ENCODE assay signal across 8 cellular contexts in genomic region chr5:16552666-16553343, GRCh38.
DNase-seq lines count a peak whose midpoint lies in the region; ATAC-seq and TF ChIP-seq lines count a peak whose summit lies in the region.

No MANE protein-coding gene starts in this region.

- no peaks in the 10 kb centered on the region for H3K27me3 Mint-ChIP-seq in WTC11 (ENCODE audit: low read depth)

- H3K4me1 Mint-ChIP-seq in WTC11: peaks cover 6% of the 10 kb centered on the region

- no peak overlapping the region for H3K4me3 Mint-ChIP-seq in WTC11

- CTCF ChIA-PET in WTC11 (lab: Charles Lee): interaction anchor here (0.5 to 2.2 kb wide), 23 partner anchors 8 to 392 kb away, joined by 3 to 11 read pairs (median 4); partner anchors contain the start of gene RETREG1

- peaks cover 3% of the 10 kb centered on the region; the same call in 1 of the 2 replicates for H3K9me3 Mint-ChIP-seq in WTC11

- H3K27ac ChIP-seq in left lung: no peak overlapping the region

- TF ChIP-seq POLR2A in NB4 (IDR thresholded peaks at IDR 0.05; ENCODE audit: extremely low read depth, insufficient read length): no peak

- intact Hi-C loops in left lung (cut with DNase I): no loop called here

- no peaks in the 10 kb centered on the region for H3K9me3 ChIP-seq in left lung

- DNase-seq in NCI-H526 (lab: John Stamatoyannopoulos, UW): peak; percentile 35 to 72
- no peak for DNase-seq in NCI-H526 treated with DMSO at 0.1 percent for 48 hours (lab: John Stamatoyannopoulos, UW)
- DNase-seq in NB4 (ENCODE audit: low read depth): peak; percentile 61
- DNase-seq in WTC11 (ENCODE audit: low spot score): peak; percentile 83
- DNase-seq in cerebellar cortex (ENCODE audit: low spot score): peak; percentile 90
- peak; percentile 67 to 80 for DNase-seq in left lung
- peak; percentile 16 for DNase-seq in stimulated activated CD8-positive, alpha-beta memory T cell treated with anti-CD3 and anti-CD28 coated beads, Interleukin-12 subunit alpha, Interleukin-12 subunit beta, amount 100 ng/mL, for 24 hours (ENCODE audit: extremely low read depth)

- peak; percentile 92 for ATAC-seq in HG02642 (IDR thresholded peaks at IDR 0.05; ENCODE audit: poor library complexity, unreplicated experiment)
- peak; percentile 99 for ATAC-seq in WTC11
- ATAC-seq in left lung: peak; percentile 97

- no peaks in the 10 kb centered on the region for H3K4me1 ChIP-seq in left lung

- POLR2A ChIA-PET in WTC11 (lab: Charles Lee): no interaction called here

- no peaks in the 10 kb centered on the region for H3K36me3 Mint-ChIP-seq in WTC11

- H3K27ac Mint-ChIP-seq in WTC11: no peak overlapping the region

- peak; percentile 90 for TF ChIP-seq CTCF in NB4 (IDR thresholded peaks at IDR 0.05; ENCODE audit: low read depth, low read length)
- peak; percentile 55; the same call in 1 of the 2 replicates for TF ChIP-seq CTCF in WTC11 (IDR thresholded peaks at IDR 0.05)
- peak; percentile 53 to 59 for TF ChIP-seq CTCF in left lung (IDR thresholded peaks at IDR 0.05)

- H3K36me3 ChIP-seq in left lung: no peaks in the 10 kb centered on the region

- H3K4me3 ChIP-seq in NB4 (ENCODE audit: low read depth, low read length) (no peak overlapping the region), left lung (no peak overlapping the region)

- H3K27me3 ChIP-seq in left lung: no peaks in the 10 kb centered on the region

TF ChIP-seq in WTC11, 78 proteins besides CTCF, POLR2A, EP300 and RAD21:
- TF ChIP-seq IRF1 (CRISPR knock-in tag; IDR thresholded peaks at IDR 0.05) (no peak), TEAD1 (CRISPR knock-in tag; IDR thresholded peaks at IDR 0.05) (0 out of 2 replicates have a peak, but pooled peaks have one; percentile 24)
